In genomic region chr2:10377747-10378085, GRCh38 we compare ENCODE assay signal across 21 cellular contexts.
A peak's percentile ranks its signal among the peaks of the same experiment; 100 is the strongest.
DNase-seq lines count a peak whose midpoint lies in the region; ATAC-seq lines count a peak whose summit lies in the region.
"Had no signal": no experiment of that assay in that cellular context is flagged by ENCODE, and none has a peak within 500 bp of the region (broad histone marks: within the 10 kb centered on the region; RNA-seq: fewer than 3 reads in every experiment).

No MANE protein-coding gene starts in this region.

- no peak for ATAC-seq in CD4-positive, CD25-positive, alpha-beta regulatory T cell (ENCODE audit: low read depth in 2 of 2)
- ATAC-seq in T-helper 17 cell, result no peak
- ATAC-seq in naive B cell (ENCODE audit: low read depth in 2 of 2), result no peak
- no peak for ATAC-seq in HG02678 (IDR thresholded peaks at IDR 0.05; ENCODE audit: unreplicated experiment)
- ATAC-seq: esophagus mucosa had no signal

- no peaks in the 10 kb centered on the region for H3K36me3 ChIP-seq in CD4-positive, CD25-positive, alpha-beta regulatory T cell (ENCODE audit: control insufficient read depth, insufficient read depth, low read length)
- H3K36me3 ChIP-seq in H7 (replicated peaks; ENCODE audit: control insufficient read depth, insufficient read depth, low read length), result no peaks in the 10 kb centered on the region
- H3K36me3 ChIP-seq: MG63, transverse colon, WERI-Rb-1 had no signal

- H3K4me3 ChIP-seq in CD4-positive, CD25-positive, alpha-beta regulatory T cell (ENCODE audit: low read depth, low read length), result no peak overlapping the region
- no peak overlapping the region for H3K4me3 ChIP-seq in H7 (ENCODE audit: insufficient read depth, low read depth, low read length)
- H3K4me3 ChIP-seq: GM23248, MG63, skin epidermis, stomach, transverse colon had no signal

- no peak overlapping the region for H3K27ac ChIP-seq in CD4-positive, CD25-positive, alpha-beta regulatory T cell (ENCODE audit: insufficient read depth, low read length, poor library complexity, severe bottlenecking)
- H3K27ac ChIP-seq: GM23248, WERI-Rb-1 had no signal

- H3K4me1 Mint-ChIP-seq in CD4-positive, CD25-positive, alpha-beta regulatory T cell, result peaks cover 32 to 93% (median 76%) of the 10 kb centered on the region in 4 donors
- peaks cover 71% of the 10 kb centered on the region for H3K4me1 Mint-ChIP-seq in T-helper 17 cell
- peaks cover 76 to 94% (median 93%) of the 10 kb centered on the region in 3 donors for H3K4me1 Mint-ChIP-seq in naive B cell

- no peaks in the 10 kb centered on the region for H3K9me3 ChIP-seq in CD4-positive, CD25-positive, alpha-beta regulatory T cell (ENCODE audit: control insufficient read depth in 2 of 2, low read length in 2 of 2)
- H3K9me3 ChIP-seq in T-helper 17 cell (ENCODE audit: control insufficient read depth, low read length, poor library complexity, severe bottlenecking), result no peaks in the 10 kb centered on the region
- H3K9me3 ChIP-seq: MG63, SK-N-SH, stomach, transverse colon had no signal

- no peaks in the 10 kb centered on the region for H3K27me3 Mint-ChIP-seq in CD4-positive, CD25-positive, alpha-beta regulatory T cell
- H3K27me3 Mint-ChIP-seq in T-helper 17 cell (no peaks in the 10 kb centered on the region), naive B cell (no peaks in the 10 kb centered on the region)
- H3K27me3 Mint-ChIP-seq: activated CD4-positive, alpha-beta memory T cell treated with anti-CD3 and anti-CD28 coated beads, Interleukin-2, amount 10 ng/mL, durations not matched to agents 7 days and 5 days had no signal

- peaks cover 7% of the 10 kb centered on the region for H3K36me3 Mint-ChIP-seq in CD4-positive, CD25-positive, alpha-beta regulatory T cell
- no peaks in the 10 kb centered on the region for H3K36me3 Mint-ChIP-seq in T-helper 17 cell (ENCODE audit: low read depth)
- no peaks in the 10 kb centered on the region for H3K36me3 Mint-ChIP-seq in naive B cell

- H3K9me3 Mint-ChIP-seq in CD4-positive, CD25-positive, alpha-beta regulatory T cell, result no peaks in the 10 kb centered on the region
- H3K9me3 Mint-ChIP-seq in naive B cell, result no peaks in the 10 kb centered on the region
- H3K9me3 Mint-ChIP-seq: activated CD4-positive, alpha-beta memory T cell treated with anti-CD3 and anti-CD28 coated beads, Interleukin-2, amount 10 ng/mL, durations not matched to agents 7 days and 5 days; activated naive CD4-positive, alpha-beta T cell treated with anti-CD3 and anti-CD28 coated beads, Interleukin-2, amount 50 U/mL, for 72 hours had no signal

- H3K4me1 ChIP-seq in CD4-positive, CD25-positive, alpha-beta regulatory T cell (ENCODE audit: control insufficient read depth, insufficient read depth, low read length, poor library complexity, severe bottlenecking), result peaks cover 58% of the 10 kb centered on the region

- no peak for DNase-seq in CD4-positive, CD25-positive, alpha-beta regulatory T cell
- peak; percentile 42 for DNase-seq in H7
- no peak for DNase-seq in T-helper 17 cell
- no peak for DNase-seq in naive B cell
- DNase-seq in stimulated activated CD4-positive, alpha-beta T cell treated with anti-CD3 and anti-CD28 coated beads, Interleukin-2, amount 100 ng/mL, for 24 hours, result no peak
- no peak for DNase-seq in NOMO-1 (lab: John Stamatoyannopoulos, UW; ENCODE audit: unreplicated experiment in 2 of 2)
- no peak for DNase-seq in NK-92 treated with Interleukin-12 subunit alpha and Interleukin-12 subunit beta, amount 100 ng/mL, for 24 hours (lab: John Stamatoyannopoulos, UW)
- DNase-seq: effector CD4-positive, alpha-beta T cell; foreskin melanocyte; GM23248; MG63; nucleus accumbens; SK-N-SH; stomach; WERI-Rb-1 had no signal

- H3K27ac Mint-ChIP-seq in CD4-positive, CD25-positive, alpha-beta regulatory T cell, result peak overlapping the region; percentile 77 to 89 (median 88)
- H3K27ac Mint-ChIP-seq in T-helper 17 cell, result peak overlapping the region; percentile 79
- peak overlapping the region; percentile 94 to 99 (median 97) for H3K27ac Mint-ChIP-seq in naive B cell
- H3K27ac Mint-ChIP-seq: activated CD4-positive, alpha-beta memory T cell treated with anti-CD3 and anti-CD28 coated beads, Interleukin-2, amount 10 ng/mL, durations not matched to agents 7 days and 5 days had no signal

- no peaks in the 10 kb centered on the region for H3K27me3 ChIP-seq in CD4-positive, CD25-positive, alpha-beta regulatory T cell (ENCODE audit: control insufficient read depth, insufficient read depth, low read length)
- H3K27me3 ChIP-seq in H7 (ENCODE audit: control insufficient read depth, insufficient read depth, low read length), result no peaks in the 10 kb centered on the region
- H3K27me3 ChIP-seq: MG63, stomach, transverse colon had no signal

- peak overlapping the region; percentile 25 to 72 (median 57) for H3K4me3 Mint-ChIP-seq in CD4-positive, CD25-positive, alpha-beta regulatory T cell
- peak overlapping the region; percentile 63 for H3K4me3 Mint-ChIP-seq in T-helper 17 cell
- H3K4me3 Mint-ChIP-seq in naive B cell, result peak overlapping the region; percentile 62 to 88 (median 83)
- H3K4me3 Mint-ChIP-seq: activated CD4-positive, alpha-beta memory T cell treated with anti-CD3 and anti-CD28 coated beads, Interleukin-2, amount 10 ng/mL, durations not matched to agents 7 days and 5 days had no signal
